9 cellular contexts compared by ENCODE assay signal in the genomic region with DNA sequence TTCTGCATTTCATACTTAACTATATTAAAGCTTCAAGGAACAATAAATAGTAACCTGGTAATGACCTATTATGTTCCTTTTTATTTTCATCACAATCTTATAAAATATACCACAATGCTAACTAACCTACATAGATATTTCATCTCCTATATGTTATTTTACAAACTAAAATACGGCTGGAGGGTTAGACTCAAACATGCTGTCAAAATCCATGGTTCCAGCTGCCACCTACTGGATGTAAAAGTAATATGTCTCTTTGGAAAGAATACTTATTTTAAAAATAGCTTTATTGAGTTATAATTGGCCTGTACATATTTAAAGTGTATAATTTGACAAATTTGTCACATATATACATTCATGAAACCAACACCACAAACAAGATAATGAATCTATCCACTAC. TPM values are rescaled to one million over a fixed set of nuclear protein-coding genes. Genes with fewer than 3 reads are reported as not detected.
DNase-seq lines count a peak whose midpoint lies in the region; ATAC-seq and TF ChIP-seq lines count a peak whose summit lies in the region.
"Had no signal": no experiment of that assay in that cellular context is flagged by ENCODE, and none has a peak within 500 bp of the region (broad histone marks: within the 10 kb centered on the region; RNA-seq: fewer than 3 reads in every experiment).

No MANE protein-coding gene starts in this region.

- H3K9me3 ChIP-seq in adrenal gland (replicated peaks in 1 of 3) (no peaks in the 10 kb centered on the region), left lung (no peaks in the 10 kb centered on the region)

- H3K36me3 ChIP-seq in adrenal gland (replicated peaks in 1 of 2) (peaks cover 0 to 3% of the 10 kb centered on the region in 2 donors), left lung (no peaks in the 10 kb centered on the region)

- H3K27me3 ChIP-seq in adrenal gland (no peaks in the 10 kb centered on the region), left lung (no peaks in the 10 kb centered on the region)

- TF ChIP-seq POLR2A in adrenal gland (IDR thresholded peaks at IDR 0.05): no peak

- no peak overlapping the region for H3K27ac Mint-ChIP-seq in effector memory CD8-positive, alpha-beta T cell
- H3K27ac Mint-ChIP-seq: CD4-positive, alpha-beta memory T cell had no signal

- peak; percentile 23 to 57 (median 48) for TF ChIP-seq CTCF in adrenal gland (IDR thresholded peaks at IDR 0.05)
- TF ChIP-seq CTCF in left lung (IDR thresholded peaks at IDR 0.05): peak; percentile 24 to 37

- no peaks in the 10 kb centered on the region for H3K27me3 Mint-ChIP-seq in effector memory CD8-positive, alpha-beta T cell
- H3K27me3 Mint-ChIP-seq: CD4-positive, alpha-beta memory T cell had no signal

- H3K4me1 Mint-ChIP-seq in effector memory CD8-positive, alpha-beta T cell (ENCODE audit: low read depth in 2 of 2): peaks cover 2 to 9% of the 10 kb centered on the region in 2 donors

- H3K4me1 ChIP-seq in adrenal gland (replicated peaks in 1 of 2): peaks cover 0 to 3% of the 10 kb centered on the region in 2 donors
- no peaks in the 10 kb centered on the region for H3K4me1 ChIP-seq in left lung

- H3K27ac ChIP-seq in adrenal gland: no peak overlapping the region
- H3K27ac ChIP-seq in left lung: no peak overlapping the region

- H3K4me3 Mint-ChIP-seq in effector memory CD8-positive, alpha-beta T cell: no peak overlapping the region
- H3K4me3 Mint-ChIP-seq: CD4-positive, alpha-beta memory T cell had no signal

- peak; percentile 50 for ATAC-seq in left lung
- ATAC-seq in activated CD4-positive, CD25-positive, alpha-beta regulatory T cell treated with anti-CD3 and anti-CD28 coated beads, Interleukin-2, amount 50 U/mL, for 24 hours: no peak
- ATAC-seq in effector memory CD8-positive, alpha-beta T cell (replicated peaks): no peak

- H3K4me3 ChIP-seq in adrenal gland (no peak overlapping the region), left lung (no peak overlapping the region)

- intact Hi-C loops in adrenal gland (cut with DNase I) (loop anchor here in 1 of 2 donors (10.0 kb wide), 1 partner anchor 58 kb away; no protein-coding TSS in a partner anchor), left lung (cut with DNase I) (no loop called here)

- 3 to 15% (median 11%) methylated on average over 1 of the region's 1 CpG for WGBS in adrenal gland, 4 donors

- DNase-seq in NCI-H1436 (lab: John Stamatoyannopoulos, UW) (peak; percentile 5), NCI-H1436 treated with DMSO at 0.1 percent for 48 hours (lab: John Stamatoyannopoulos, UW) (no peak), LoVo (ENCODE audit: low spot score) (peak; percentile 25), adrenal gland (peak in 1 of 7 donors; percentile 38), left lung (no peak), activated gamma-delta T cell treated with Interleukin-2 at 50 U/mL for 16 hours (no peak)
- no peak for DNase-seq in effector memory CD8-positive, alpha-beta T cell

- no peaks in the 10 kb centered on the region for H3K36me3 Mint-ChIP-seq in effector memory CD8-positive, alpha-beta T cell (ENCODE audit: insufficient read depth)
- H3K36me3 Mint-ChIP-seq: CD4-positive, alpha-beta memory T cell had no signal

- H3K9me3 Mint-ChIP-seq in effector memory CD8-positive, alpha-beta T cell: no peaks in the 10 kb centered on the region
- H3K9me3 Mint-ChIP-seq: CD4-positive, alpha-beta memory T cell had no signal

RNA-seq across cellular contexts. Expression of gene RGN, which starts 15.0 kb away (rescaled TPM):
- total RNA-seq in adrenal gland (100 to 1,000 TPM; 149 to 362 (median 271) TPM), left lung (10 to 100 TPM in 1 of 2 donors, 1 to 10 TPM in 1; 4.1 to 16.2 TPM)
- polyA plus RNA-seq in adrenal gland: 100 to 1,000 TPM; 188 to 487 (median 273) TPM
- total RNA-seq: CD4-positive, alpha-beta memory T cell had no signal
- polyA plus RNA-seq: CD4-positive, alpha-beta memory T cell had no signal

RNA-seq across cellular contexts. Expression of gene NDUFB11, which starts 51.3 kb away (rescaled TPM):
- total RNA-seq in adrenal gland (100 to 1,000 TPM in 7 of 8 donors, 10 to 100 TPM in 1; 77.0 to 159 (median 153) TPM), left lung (10 to 100 TPM; 58.5 to 80.4 TPM)
- polyA plus RNA-seq in adrenal gland: 100 to 1,000 TPM in 1 of 3 donors, 10 to 100 TPM in 2; 49.6 to 110 (median 70.0) TPM

RNA-seq across cellular contexts. Expression of gene RBM10, which starts 51.8 kb away (rescaled TPM):
- total RNA-seq in adrenal gland (10 to 100 TPM; 27.7 to 54.8 (median 36.3) TPM), left lung (10 to 100 TPM; 31.6 to 32.2 TPM)
- 10 to 100 TPM; 35.2 to 75.9 (median 47.8) TPM for polyA plus RNA-seq in adrenal gland

Comparison
In these comparisons a context has a peak if more than half of its experiments do, and no peak if none do; other contexts are left out.
1. DNase-seq: peak in NCI-H1436 (single experiment) and LoVo (single experiment); none in NCI-H1436 treated with DMSO at 0.1 percent for 48 hours (single experiment), left lung (0 of 2), activated gamma-delta T cell treated with Interleukin-2 at 50 U/mL for 16 hours (single experiment) and effector memory CD8-positive, alpha-beta T cell (0 of 3).
2. RNA of gene RGN, which starts 15.0 kb away (total RNA-seq): 149 to 362 TPM in adrenal gland; 4.1 to 16.2 TPM in left lung; every median in the first group is over 4 times any median in the second.